1 cellular context compared by ENCODE assay signal in the genomic region with DNA sequence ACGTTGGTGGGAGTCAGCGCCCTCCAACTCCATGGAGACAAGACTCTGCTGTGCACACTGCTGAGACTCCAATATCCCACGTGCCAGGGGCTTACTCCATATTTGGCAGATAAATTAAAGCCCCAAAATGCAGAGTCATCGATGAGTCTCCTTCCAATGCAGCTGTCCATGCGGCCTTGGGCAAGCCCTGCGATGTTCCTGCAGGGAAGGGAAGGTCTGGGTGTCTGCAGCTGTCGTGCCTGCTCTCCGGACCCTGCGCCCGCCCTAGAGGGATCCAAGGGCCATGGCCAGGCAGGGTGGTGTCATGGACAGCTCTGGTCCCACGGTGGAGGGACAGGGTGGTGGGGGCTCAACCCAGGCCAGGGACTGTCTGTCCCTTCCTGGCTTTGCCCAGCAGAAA.
TF ChIP-seq lines count a peak whose summit lies in the region.

No MANE protein-coding gene starts in this region.

TF ChIP-seq in IMR-90, 13 proteins besides CTCF, POLR2A, EP300 and RAD21 (continued from another document):
- TF ChIP-seq, protein P1, sequence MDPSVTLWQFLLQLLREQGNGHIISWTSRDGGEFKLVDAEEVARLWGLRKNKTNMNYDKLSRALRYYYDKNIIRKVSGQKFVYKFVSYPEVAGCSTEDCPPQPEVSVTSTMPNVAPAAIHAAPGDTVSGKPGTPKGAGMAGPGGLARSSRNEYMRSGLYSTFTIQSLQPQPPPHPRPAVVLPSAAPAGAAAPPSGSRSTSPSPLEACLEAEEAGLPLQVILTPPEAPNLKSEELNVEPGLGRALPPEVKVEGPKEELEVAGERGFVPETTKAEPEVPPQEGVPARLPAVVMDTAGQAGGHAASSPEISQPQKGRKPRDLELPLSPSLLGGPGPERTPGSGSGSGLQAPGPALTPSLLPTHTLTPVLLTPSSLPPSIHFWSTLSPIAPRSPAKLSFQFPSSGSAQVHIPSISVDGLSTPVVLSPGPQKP (IDR thresholded peaks at IDR 0.05; ENCODE audit: borderline replicate concordance, low read depth, low read length) = no peak
- TF ChIP-seq RFX5 (IDR thresholded peaks at IDR 0.05; ENCODE audit: low read depth, low read length) = no peak
- TF ChIP-seq CEBPB (IDR thresholded peaks at IDR 0.05; ENCODE audit: low read depth, low read length) = no peak
- no peak for TF ChIP-seq MAZ (IDR thresholded peaks at IDR 0.05; ENCODE audit: borderline replicate concordance, low read depth, low read length)
- no peak for TF ChIP-seq RCOR1 (IDR thresholded peaks at IDR 0.05; ENCODE audit: insufficient replicate concordance, low read length)
- no peak for TF ChIP-seq FOS (IDR thresholded peaks at IDR 0.05; ENCODE audit: low read depth, low read length)
- no peak for TF ChIP-seq CHD1 (IDR thresholded peaks at IDR 0.05; ENCODE audit: low read depth, low read length)
- TF ChIP-seq NFE2L2 (IDR thresholded peaks at IDR 0.05; ENCODE audit: low read depth, low read length) = no peak
